ENCODE assay signal across 21 cellular contexts in genomic region chr10:122481296-122482056, GRCh38. TPM values are rescaled to one million over a fixed set of nuclear protein-coding genes. Genes with fewer than 3 reads are reported as not detected.
DNase-seq lines count a peak whose midpoint lies in the region; ATAC-seq, FAIRE-seq and TF ChIP-seq lines count a peak whose summit lies in the region.
"Had no signal": no experiment of that assay in that cellular context is flagged by ENCODE, and none has a peak within 500 bp of the region (broad histone marks: within the 10 kb centered on the region; RNA-seq: fewer than 3 reads in every experiment).

No MANE protein-coding gene starts in this region.

- no peak overlapping the region for H3K4me2 ChIP-seq in K562 (ENCODE audit: insufficient read depth, low read length)

- 95% methylated on average over 6 of the region's 6 CpGs for WGBS in right cardiac atrium
- WGBS in K562 (ENCODE audit: insufficient coverage, low coverage, missing lambda C conversion rate): 0% methylated on average over 6 of the region's 6 CpGs

- no peak overlapping the region for H2AFZ ChIP-seq in K562 (ENCODE audit: low read depth, low read length)

- H3K9me3 ChIP-seq in right cardiac atrium (ENCODE audit: control insufficient read depth, low read length): no peaks in the 10 kb centered on the region
- H3K9me3 ChIP-seq in K562 (replicated peaks; ENCODE audit: control insufficient read depth, insufficient read depth, low read depth, low read length): no peaks in the 10 kb centered on the region
- no peaks in the 10 kb centered on the region for H3K9me3 ChIP-seq in effector memory CD4-positive, alpha-beta T cell (ENCODE audit: control insufficient read depth, low read length)
- H3K9me3 ChIP-seq: HAP-1 had no signal

- BruUV-seq in K562 (replicated peaks; lab: Mats Ljungman, UMichigan): no TSS peak

- no peak for TF ChIP-seq RAD21 in K562 (CRISPR knock-in tag; conservative IDR thresholded peaks at IDR 0.05 in 1 of 2, IDR thresholded peaks at IDR 0.05 in 1 of 2)

- no peak overlapping the region for H3K9ac ChIP-seq in K562 (ENCODE audit: insufficient read depth in 1 of 2, low read depth in 2 of 2, low read length in 2 of 2)
- H3K9ac ChIP-seq: BLaER1 treated with 17β-estradiol and CSF1 and Interleukin-3, amounts not matched to agents 10 nM and 100 nM had no signal

- H3K27ac ChIP-seq in right cardiac atrium (ENCODE audit: low read length): no peak overlapping the region
- H3K27ac ChIP-seq in K562 (ENCODE audit: extremely low read depth, low read depth, low read length): no peak overlapping the region
- H3K27ac ChIP-seq in dorsolateral prefrontal cortex: peak overlapping the region in 54 of 59 donors; percentile 10 to 98 (median 94)
- peak overlapping the region; percentile 59 for H3K27ac ChIP-seq in substantia nigra (ENCODE audit: low read depth, low read length, poor library complexity, severe bottlenecking)
- H3K27ac ChIP-seq in effector memory CD4-positive, alpha-beta T cell (ENCODE audit: insufficient read depth, low read length, poor library complexity, severe bottlenecking): no peak overlapping the region
- H3K27ac ChIP-seq: BLaER1 treated with 17β-estradiol and CSF1 and Interleukin-3, amounts not matched to agents 10 nM and 100 nM had no signal

- no peak for ATAC-seq in right cardiac atrium
- ATAC-seq in K562: no peak
- ATAC-seq: GM12878, HepG2 had no signal

- H3K4me3 ChIP-seq in right cardiac atrium (ENCODE audit: low read length) (no peak overlapping the region), K562 (no peak overlapping the region), dorsolateral prefrontal cortex (no peak overlapping the region)
- H3K4me3 ChIP-seq in effector memory CD4-positive, alpha-beta T cell (ENCODE audit: insufficient read depth, low read depth, low read length, poor library complexity, severe bottlenecking): no peak overlapping the region
- H3K4me3 ChIP-seq: BLaER1 treated with 17β-estradiol and CSF1 and Interleukin-3, amounts not matched to agents 10 nM and 100 nM; GM12878; HAP-1 had no signal

- no peaks in the 10 kb centered on the region for H3K9me1 ChIP-seq in K562 (ENCODE audit: control insufficient read depth, insufficient read depth, low read length)

- peaks cover 5% of the 10 kb centered on the region for H3K4me1 ChIP-seq in right cardiac atrium (ENCODE audit: control insufficient read depth, insufficient read depth, low read length)
- no peaks in the 10 kb centered on the region for H3K4me1 ChIP-seq in K562 (replicated peaks in 1 of 2; ENCODE audit: control insufficient read depth in 2 of 2, insufficient read depth in 2 of 2, low read length in 2 of 2)
- no peaks in the 10 kb centered on the region for H3K4me1 ChIP-seq in effector memory CD4-positive, alpha-beta T cell (ENCODE audit: control insufficient read depth, insufficient read depth, low read length, poor library complexity, severe bottlenecking)
- H3K4me1 ChIP-seq: HAP-1 had no signal

- H3K27me3 ChIP-seq in right cardiac atrium (ENCODE audit: control insufficient read depth, insufficient read depth) (no peaks in the 10 kb centered on the region), K562 (ENCODE audit: control insufficient read depth in 2 of 2, insufficient read depth in 2 of 2, low read length in 2 of 2) (peaks cover 0 to 2% of the 10 kb centered on the region in 2 experiments; a peak in 2 of 5 replicates), dorsolateral prefrontal cortex (no peaks in the 10 kb centered on the region)
- no peaks in the 10 kb centered on the region for H3K27me3 ChIP-seq in effector memory CD4-positive, alpha-beta T cell (replicated peaks; ENCODE audit: control insufficient read depth, insufficient read depth, low read length, poor library complexity, severe bottlenecking)
- H3K27me3 ChIP-seq: BLaER1 treated with 17β-estradiol and CSF1 and Interleukin-3, amounts not matched to agents 10 nM and 100 nM had no signal

- TF ChIP-seq POLR2A in K562 (conservative IDR thresholded peaks at IDR 0.05): no peak

- CTCF ChIA-PET in K562 (lab: Yijun Ruan, JAX; ENCODE audit: low intra/inter-chr PET ratio): no interaction called here

- POLR2A ChIA-PET in K562 (lab: Yijun Ruan, JAX): no interaction called here

- TF ChIP-seq CTCF in K562 (IDR thresholded peaks at IDR 0.05 in 2 of 3, conservative IDR thresholded peaks at IDR 0.05 in 1 of 3; ENCODE audit: insufficient read depth in 2 of 3, low read depth in 1 of 3, low read length in 3 of 3) (no peak), dorsolateral prefrontal cortex (IDR thresholded peaks at IDR 0.05 in 54 of 56, conservative IDR thresholded peaks at IDR 0.05 in 2 of 56; ENCODE audit: low read depth in 1 of 56, partially characterized antibody in 56 of 56) (no peak)

- H3K36me3 ChIP-seq in K562 (ENCODE audit: control insufficient read depth, insufficient read depth, low read length): no peaks in the 10 kb centered on the region
- H3K36me3 ChIP-seq in effector memory CD4-positive, alpha-beta T cell (ENCODE audit: control insufficient read depth, insufficient read depth, low read length): no peaks in the 10 kb centered on the region
- H3K36me3 ChIP-seq: BLaER1 treated with 17β-estradiol and CSF1 and Interleukin-3, amounts not matched to agents 10 nM and 100 nM; HAP-1 had no signal

- no peaks in the 10 kb centered on the region; the same call in 1 of the 2 replicates for H4K20me1 ChIP-seq in K562 (replicated peaks; ENCODE audit: control insufficient read depth, insufficient read depth, low read length)
- H4K20me1 ChIP-seq: BLaER1 treated with 17β-estradiol and CSF1 and Interleukin-3, amounts not matched to agents 10 nM and 100 nM had no signal

- no peak for TF ChIP-seq EP300 in K562 (IDR thresholded peaks at IDR 0.05; ENCODE audit: low read length)

- FAIRE-seq in K562 (lab: Jason Lieb, UNC): no peak
- FAIRE-seq in HTR-8/SVneo (lab: Jason Lieb, UNC): no peak
- FAIRE-seq: GM12878, HepG2 had no signal

- no peaks in the 10 kb centered on the region for H3K79me2 ChIP-seq in K562 (ENCODE audit: control insufficient read depth, insufficient read depth, low read length)

- in situ Hi-C loops in K562 (cut with MboI): no loop called here

- intact Hi-C loops in cardiac septum (cut with DNase I): no loop called here
- intact Hi-C loops in right cardiac atrium (cut with DNase I): no loop called here
- intact Hi-C loops in K562 (cut with micrococcal nuclease): no loop called here
- intact Hi-C loops in dorsolateral prefrontal cortex (cut with DNase I): no loop called here

- peak; percentile 53 for DNase-seq in cardiac septum (ENCODE audit: low spot score)
- DNase-seq in right cardiac atrium: no peak
- no peak for DNase-seq in K562 (ENCODE audit: extremely low read depth in 1 of 4, low spot score in 3 of 4)
- peak in 1 of 10 donors; percentile 22 for DNase-seq in dorsolateral prefrontal cortex
- DNase-seq in substantia nigra (lab: John Stamatoyannopoulos, UW): no peak
- no peak for DNase-seq in RPMI8226
- no peak for DNase-seq in HTR-8/SVneo (ENCODE audit: insufficient read length, low spot score)
- DNase-seq in effector memory CD4-positive, alpha-beta T cell: no peak
- DNase-seq: ACHN; Calu3; CD4-positive, alpha-beta T cell; DMS 273 treated with DMSO at 0.1 percent for 48 hours; GOT3; HFFc6 had no signal

TF ChIP-seq in K562, 482 proteins besides CTCF, POLR2A, EP300 and RAD21 (continues in another document):
- TF ChIP-seq ZNF431 (CRISPR knock-in tag; IDR thresholded peaks at IDR 0.05): peak; percentile 74

RNA-seq across cellular contexts. Expression of gene HTRA1, which starts 20.1 kb away (rescaled TPM):
- total RNA-seq in cardiac septum: 104 TPM
- 10 to 100 TPM; 40.5 to 49.7 (median 42.9) TPM for total RNA-seq in right cardiac atrium
- 46.1 TPM for polyA plus RNA-seq in right cardiac atrium
- not detected in 2 replicates for total RNA-seq in K562 (2011; cell fraction: chromatin; rRNA removed; ENCODE audit: low replicate concordance)
- not detected in 2 replicates for total RNA-seq in K562 (2011; cell fraction: nucleolus; rRNA removed)
- total RNA-seq in K562 (2011; cell fraction: nucleoplasm; rRNA removed): not detected in 2 replicates
- not detected in 2 replicates for total RNA-seq in K562 (2014; rRNA removed)
- 0.15 TPM in 1 of 2 replicates, not detected in the other for total RNA-seq in K562 (2014; rRNA removed; fragmentation: Illumina TruSeq; extraction: Trizol)
- 0.11 TPM in 1 of 2 replicates, not detected in the other for total RNA-seq in K562 (2015; rRNA removed; fragmentation: Illumina TruSeq; extraction: Trizol)
- 0.11 and 0.16 TPM in 2 replicates for total RNA-seq in K562 (2021)
- 0.04 TPM in 1 of 2 replicates, not detected in the other for polyA plus RNA-seq in K562 (2011; rRNA removed)
- polyA plus RNA-seq in K562 (2011; cell fraction: cytosol; rRNA removed): 0.10 TPM in 1 of 2 replicates, not detected in the other
- not detected in 2 replicates for polyA plus RNA-seq in K562 (2011; cell fraction: nucleus; rRNA removed)
- polyA plus RNA-seq in K562 (2012): 0.25 TPM in 1 of 2 replicates, not detected in the other
- polyA plus RNA-seq in K562 (2014; fragmentation: Illumina TruSeq; extraction: Trizol): not detected in 2 replicates
- under 1 TPM in 1 of 2 experiments, not detected in 1; 0.06 TPM for polyA plus RNA-seq in K562 (2014; fragmentation: Nextera tagmentation; extraction: Ambion mirVana)
- not detected in 2 replicates for polyA plus RNA-seq in K562 (2014; rRNA removed)
- not detected in 2 replicates for polyA minus RNA-seq in K562 (2011; rRNA and poly(A)+ RNA removed)
- 0.91 TPM in 1 of 2 replicates, not detected in the other for polyA minus RNA-seq in K562 (2011; cell fraction: cytosol; rRNA and poly(A)+ RNA removed)
- polyA minus RNA-seq in K562 (2011; cell fraction: nucleus; rRNA and poly(A)+ RNA removed): not detected in 2 replicates
- total RNA-seq in dorsolateral prefrontal cortex: 100 to 1,000 TPM; 154 to 492 (median 263) TPM
- total RNA-seq: CD4-positive, alpha-beta T cell; GM12878 had no signal

RNA-seq across cellular contexts. Expression of gene ARMS2, which starts 27.0 kb away (rescaled TPM):
- 0.92 TPM for total RNA-seq in cardiac septum
- not detected for total RNA-seq in right cardiac atrium
- not detected for polyA plus RNA-seq in right cardiac atrium
- not detected in 2 replicates for total RNA-seq in K562 (2011; cell fraction: chromatin; rRNA removed; ENCODE audit: low replicate concordance)
- not detected in 2 replicates for total RNA-seq in K562 (2011; cell fraction: nucleolus; rRNA removed)
- not detected in 2 replicates for total RNA-seq in K562 (2011; cell fraction: nucleoplasm; rRNA removed)
- not detected in 2 replicates for total RNA-seq in K562 (2014; rRNA removed)
- not detected in 2 replicates for total RNA-seq in K562 (2014; rRNA removed; fragmentation: Illumina TruSeq; extraction: Trizol)
- not detected in 2 replicates for total RNA-seq in K562 (2015; rRNA removed; fragmentation: Illumina TruSeq; extraction: Trizol)
- not detected in 2 replicates for total RNA-seq in K562 (2021)
- not detected in 2 replicates for polyA plus RNA-seq in K562 (2011; rRNA removed)
- not detected in 2 replicates for polyA plus RNA-seq in K562 (2011; cell fraction: cytosol; rRNA removed)
- not detected in 2 replicates for polyA plus RNA-seq in K562 (2011; cell fraction: nucleus; rRNA removed)
- polyA plus RNA-seq in K562 (2012): not detected in 2 replicates
- polyA plus RNA-seq in K562 (2014; fragmentation: Illumina TruSeq; extraction: Trizol): not detected in 2 replicates
- not detected for polyA plus RNA-seq in K562 (2014; fragmentation: Nextera tagmentation; extraction: Ambion mirVana)
- not detected in 2 replicates for polyA plus RNA-seq in K562 (2014; rRNA removed)
- not detected in 2 replicates for polyA minus RNA-seq in K562 (2011; rRNA and poly(A)+ RNA removed)
- polyA minus RNA-seq in K562 (2011; cell fraction: cytosol; rRNA and poly(A)+ RNA removed): not detected in 2 replicates
- not detected in 2 replicates for polyA minus RNA-seq in K562 (2011; cell fraction: nucleus; rRNA and poly(A)+ RNA removed)
- total RNA-seq in dorsolateral prefrontal cortex: 1 to 10 TPM in 1 of 120 experiments, under 1 TPM in 8, not detected in 111; 0.63 to 2.1 (median 0.83) TPM
- total RNA-seq: A172; Calu3; CD4-positive, alpha-beta T cell; Daoy; GM12878; HepG2; HFFc6; HT1080 had no signal
- polyA plus RNA-seq: GM12878, HepG2 had no signal

Comparison
In these comparisons a context has a peak if more than half of its experiments do, and no peak if none do; other contexts are left out.
1. H3K27ac ChIP-seq: peak in dorsolateral prefrontal cortex (54 of 59) and substantia nigra (single experiment); none in right cardiac atrium (single experiment), K562 (single experiment) and effector memory CD4-positive, alpha-beta T cell (single experiment).
2. RNA of gene HTRA1, which starts 20.1 kb away (total RNA-seq): 154 to 492 TPM in dorsolateral prefrontal cortex, 104 TPM in cardiac septum (single experiment) and 40.5 to 49.7 TPM in right cardiac atrium; 0.11 to 0.16 TPM in K562; every median in the first group is over 10 times any median in the second.